In the genomic region with DNA sequence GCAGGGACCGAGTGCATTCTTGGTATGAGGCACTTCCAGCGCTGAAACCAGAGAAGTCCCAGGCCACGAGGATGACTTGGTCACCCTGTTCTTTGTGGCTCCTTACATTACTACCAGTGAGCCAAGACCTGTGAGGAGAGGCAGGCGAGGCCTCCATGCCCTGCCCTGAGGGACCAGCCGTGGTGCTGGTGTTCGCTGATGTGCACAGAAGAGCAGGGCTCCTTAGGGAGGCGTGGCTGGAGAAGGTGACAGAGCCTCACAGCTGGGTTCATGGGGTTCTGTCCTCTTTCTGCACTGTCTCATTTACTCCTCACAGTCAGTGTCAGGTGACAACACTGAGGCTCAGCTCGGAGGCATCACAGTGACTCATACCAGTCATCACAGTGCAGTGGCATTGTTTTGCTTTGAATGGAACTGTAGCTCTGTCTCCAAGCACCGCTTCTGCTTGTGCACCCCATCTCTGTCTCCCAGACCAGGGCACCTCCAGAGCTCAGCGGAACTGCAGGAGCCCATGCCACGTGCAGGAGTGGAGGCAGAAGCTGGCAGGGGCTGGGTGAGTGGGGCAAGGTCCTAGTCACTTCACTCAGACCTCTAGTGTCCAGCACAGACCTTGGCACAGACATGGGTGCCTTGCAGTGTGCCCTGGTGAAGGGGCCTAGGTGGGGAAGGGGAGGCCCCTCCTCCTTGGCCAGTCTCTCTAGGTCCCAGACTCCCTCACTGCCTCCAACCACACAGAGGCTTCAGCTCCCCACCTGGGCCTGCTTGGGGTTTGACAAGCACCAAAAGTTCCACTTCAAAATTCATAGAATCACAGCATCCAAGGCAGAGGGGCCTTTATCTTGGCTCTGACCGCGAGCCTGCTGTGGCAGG, we compare ENCODE assay signal across 15 cellular contexts.
DNase-seq lines count a peak whose midpoint lies in the region; ATAC-seq, FAIRE-seq and TF ChIP-seq lines count a peak whose summit lies in the region.
"Had no signal": no experiment of that assay in that cellular context is flagged by ENCODE, and none has a peak within 500 bp of the region (broad histone marks: within the 10 kb centered on the region; RNA-seq: fewer than 3 reads in every experiment).

No MANE protein-coding gene starts in this region.

- no peak overlapping the region for H3K27ac ChIP-seq in HepG2 (ENCODE audit: extremely low read length, insufficient read depth, low read length)
- H3K27ac ChIP-seq: parathyroid adenoma, thoracic aorta had no signal

- H3K36me3 Mint-ChIP-seq in activated naive CD4-positive, alpha-beta T cell treated with anti-CD3 and anti-CD28 coated beads for 36 hours (ENCODE audit: low read depth), result no peaks in the 10 kb centered on the region
- no peaks in the 10 kb centered on the region for H3K36me3 Mint-ChIP-seq in activated naive CD4-positive, alpha-beta T cell treated with anti-CD3 and anti-CD28 coated beads, Interleukin-2, amount 10 ng/mL, durations not matched to agents 7 days and 5 days
- no peaks in the 10 kb centered on the region for H3K36me3 Mint-ChIP-seq in activated CD8-positive, alpha-beta T cell treated with anti-CD3 and anti-CD28 coated beads, Interleukin-2, amount 10 ng/mL, durations not matched to agents 7 days and 5 days (ENCODE audit: low read depth)
- H3K36me3 Mint-ChIP-seq: activated CD4-positive, alpha-beta memory T cell treated with anti-CD3 and anti-CD28 coated beads for 36 hours; mesothelial cell of epicardium had no signal

- intact Hi-C loops in activated naive CD4-positive, alpha-beta T cell treated with anti-CD3 and anti-CD28 coated beads for 36 hours (cut with micrococcal nuclease), result no loop called here
- intact Hi-C loops in HepG2 (cut with micrococcal nuclease; ENCODE audit: unreplicated experiment), result no loop called here

- no peak for TF ChIP-seq EP300 in HepG2 (IDR thresholded peaks at IDR 0.05; ENCODE audit: low read depth in 2 of 2, low read length in 2 of 2)
- TF ChIP-seq EP300 in HepG2 (CRISPR knock-in tag; IDR thresholded peaks at IDR 0.05; ENCODE audit: borderline replicate concordance), result no peak

- TF ChIP-seq CTCF in HepG2 (CRISPR knock-in tag; IDR thresholded peaks at IDR 0.05), result no peak

- H3K4me2 ChIP-seq in HepG2 (ENCODE audit: low read depth, low read length), result no peak overlapping the region

- 0% methylated on average over 6 of the region's 13 CpGs for WGBS in HepG2 (ENCODE audit: low lambda C conversion rate)

- BruUV-seq in HepG2 (replicated peaks; lab: Mats Ljungman, UMichigan), result no TSS peak

- in situ Hi-C loops in HepG2 (cut with HindIII; ENCODE audit: extremely low pct_ligation_motif_present, low pct_unique_long_range_greater_than_20kb), result no loop called here

- H3K4me1 Mint-ChIP-seq in activated naive CD4-positive, alpha-beta T cell treated with anti-CD3 and anti-CD28 coated beads for 36 hours (ENCODE audit: low read depth), result no peaks in the 10 kb centered on the region
- no peaks in the 10 kb centered on the region for H3K4me1 Mint-ChIP-seq in activated naive CD4-positive, alpha-beta T cell treated with anti-CD3 and anti-CD28 coated beads, Interleukin-2, amount 10 ng/mL, durations not matched to agents 7 days and 5 days
- H3K4me1 Mint-ChIP-seq in activated CD8-positive, alpha-beta T cell treated with anti-CD3 and anti-CD28 coated beads, Interleukin-2, amount 10 ng/mL, durations not matched to agents 7 days and 5 days (ENCODE audit: low read depth), result no peaks in the 10 kb centered on the region

- H3K4me3 ChIP-seq in HepG2 (replicated peaks in 1 of 3; ENCODE audit: insufficient read depth in 1 of 3, low read depth in 2 of 3, low read length in 3 of 3), result no peak overlapping the region
- H3K4me3 ChIP-seq: thoracic aorta had no signal

- H2AFZ ChIP-seq in HepG2 (ENCODE audit: low read length), result no peak overlapping the region
- H2AFZ ChIP-seq: parathyroid adenoma had no signal

- H3K4me1 ChIP-seq in HepG2 (ENCODE audit: insufficient read depth, low read length), result no peaks in the 10 kb centered on the region
- H3K4me1 ChIP-seq: parathyroid adenoma had no signal

- no peak overlapping the region for H3K9ac ChIP-seq in HepG2 (ENCODE audit: insufficient read depth, low read depth, low read length)
- H3K9ac ChIP-seq: parathyroid adenoma had no signal

- no peaks in the 10 kb centered on the region for H3K36me3 ChIP-seq in HepG2 (replicated peaks in 1 of 2; ENCODE audit: control insufficient read depth in 1 of 2, insufficient read depth in 2 of 2, low read length in 2 of 2)
- H3K36me3 ChIP-seq: thoracic aorta had no signal

- H3K9me3 ChIP-seq in HepG2 (ENCODE audit: low read length), result no peaks in the 10 kb centered on the region
- H3K9me3 ChIP-seq: thoracic aorta had no signal

- POLR2A ChIA-PET in activated CD8-positive, alpha-beta T cell treated with anti-CD3 and anti-CD28 coated beads, Interleukin-2, amount 10 ng/mL, durations not matched to agents 7 days and 5 days (lab: Charles Lee), result no interaction called here
- POLR2A ChIA-PET in HepG2 (lab: Yijun Ruan, JAX), result no interaction called here

- TF ChIP-seq RAD21 in HepG2 (CRISPR knock-in tag; IDR thresholded peaks at IDR 0.05), result no peak

- H4K20me1 ChIP-seq in HepG2 (ENCODE audit: insufficient read depth, low read length), result no peaks in the 10 kb centered on the region

- H3K27me3 Mint-ChIP-seq in activated naive CD4-positive, alpha-beta T cell treated with anti-CD3 and anti-CD28 coated beads for 36 hours (ENCODE audit: low read depth), result peaks cover 7% of the 10 kb centered on the region
- H3K27me3 Mint-ChIP-seq in activated naive CD4-positive, alpha-beta T cell treated with anti-CD3 and anti-CD28 coated beads, Interleukin-2, amount 10 ng/mL, durations not matched to agents 7 days and 5 days, result peaks cover 11% of the 10 kb centered on the region
- no peaks in the 10 kb centered on the region for H3K27me3 Mint-ChIP-seq in activated CD8-positive, alpha-beta T cell treated with anti-CD3 and anti-CD28 coated beads, Interleukin-2, amount 10 ng/mL, durations not matched to agents 7 days and 5 days (ENCODE audit: low read depth)

- no peak for FAIRE-seq in HepG2 (lab: Jason Lieb, UNC)
- FAIRE-seq in urothelium cell line (lab: Jason Lieb, UNC), result peak; percentile 17

- peak; percentile 11 for DNase-seq in activated naive CD4-positive, alpha-beta T cell treated with anti-CD3 and anti-CD28 coated beads for 36 hours
- DNase-seq in activated naive CD4-positive, alpha-beta T cell treated with anti-CD3 and anti-CD28 coated beads, Interleukin-2, amount 10 ng/mL, durations not matched to agents 7 days and 5 days, result no peak
- DNase-seq in activated CD8-positive, alpha-beta T cell treated with anti-CD3 and anti-CD28 coated beads, Interleukin-2, amount 10 ng/mL, durations not matched to agents 7 days and 5 days, result peak; percentile 15
- DNase-seq in HepG2 (ENCODE audit: low spot score) (no peak), urothelium cell line (ENCODE audit: low spot score) (peak; percentile 42), HuH-7.5 (ENCODE audit: low spot score) (no peak), DMS79 (lab: John Stamatoyannopoulos, UW) (no peak), LoVo (ENCODE audit: low spot score) (no peak)
- DNase-seq: activated CD4-positive, alpha-beta memory T cell treated with anti-CD3 and anti-CD28 coated beads for 36 hours; DND-41; effector memory CD4-positive, alpha-beta T cell; NCI-H1436 treated with DMSO at 0.1 percent for 48 hours had no signal

- no peaks in the 10 kb centered on the region for H3K79me2 ChIP-seq in HepG2 (ENCODE audit: insufficient read depth, low read length)
- H3K79me2 ChIP-seq: parathyroid adenoma had no signal

- H3K27ac Mint-ChIP-seq in activated naive CD4-positive, alpha-beta T cell treated with anti-CD3 and anti-CD28 coated beads for 36 hours, result no peak overlapping the region
- no peak overlapping the region for H3K27ac Mint-ChIP-seq in activated naive CD4-positive, alpha-beta T cell treated with anti-CD3 and anti-CD28 coated beads, Interleukin-2, amount 10 ng/mL, durations not matched to agents 7 days and 5 days
- no peak overlapping the region for H3K27ac Mint-ChIP-seq in activated CD8-positive, alpha-beta T cell treated with anti-CD3 and anti-CD28 coated beads, Interleukin-2, amount 10 ng/mL, durations not matched to agents 7 days and 5 days
- H3K27ac Mint-ChIP-seq: activated CD4-positive, alpha-beta memory T cell treated with anti-CD3 and anti-CD28 coated beads for 36 hours; mesothelial cell of epicardium had no signal

- H3K9me3 Mint-ChIP-seq in activated naive CD4-positive, alpha-beta T cell treated with anti-CD3 and anti-CD28 coated beads for 36 hours, result no peaks in the 10 kb centered on the region
- H3K9me3 Mint-ChIP-seq in activated naive CD4-positive, alpha-beta T cell treated with anti-CD3 and anti-CD28 coated beads, Interleukin-2, amount 10 ng/mL, durations not matched to agents 7 days and 5 days, result no peaks in the 10 kb centered on the region
- no peaks in the 10 kb centered on the region for H3K9me3 Mint-ChIP-seq in activated CD8-positive, alpha-beta T cell treated with anti-CD3 and anti-CD28 coated beads, Interleukin-2, amount 10 ng/mL, durations not matched to agents 7 days and 5 days (ENCODE audit: insufficient read depth)
- H3K9me3 Mint-ChIP-seq: activated CD4-positive, alpha-beta memory T cell treated with anti-CD3 and anti-CD28 coated beads for 36 hours; mesothelial cell of epicardium had no signal

- no peak overlapping the region for H3K4me3 Mint-ChIP-seq in activated naive CD4-positive, alpha-beta T cell treated with anti-CD3 and anti-CD28 coated beads for 36 hours
- no peak overlapping the region for H3K4me3 Mint-ChIP-seq in activated naive CD4-positive, alpha-beta T cell treated with anti-CD3 and anti-CD28 coated beads, Interleukin-2, amount 10 ng/mL, durations not matched to agents 7 days and 5 days
- no peak overlapping the region for H3K4me3 Mint-ChIP-seq in activated CD8-positive, alpha-beta T cell treated with anti-CD3 and anti-CD28 coated beads, Interleukin-2, amount 10 ng/mL, durations not matched to agents 7 days and 5 days
- H3K4me3 Mint-ChIP-seq: activated CD4-positive, alpha-beta memory T cell treated with anti-CD3 and anti-CD28 coated beads for 36 hours; mesothelial cell of epicardium had no signal

- CTCF ChIA-PET in activated naive CD4-positive, alpha-beta T cell treated with anti-CD3 and anti-CD28 coated beads for 36 hours (lab: Charles Lee), result no interaction called here
- CTCF ChIA-PET in activated naive CD4-positive, alpha-beta T cell treated with anti-CD3 and anti-CD28 coated beads, Interleukin-2, amount 10 ng/mL, durations not matched to agents 7 days and 5 days (lab: Charles Lee), result no interaction called here
- CTCF ChIA-PET in activated CD8-positive, alpha-beta T cell treated with anti-CD3 and anti-CD28 coated beads, Interleukin-2, amount 10 ng/mL, durations not matched to agents 7 days and 5 days (lab: Charles Lee), result no interaction called here
- CTCF ChIA-PET in HepG2 (lab: Yijun Ruan, JAX; ENCODE audit: low intra/inter-chr PET ratio, low total read pairs), result no interaction called here

- peaks cover 0 to 3% of the 10 kb centered on the region in 2 experiments; a peak in 2 of 5 replicates for H3K27me3 ChIP-seq in HepG2 (ENCODE audit: control insufficient read depth in 1 of 2, insufficient read depth in 2 of 2, low read length in 2 of 2)

- ATAC-seq in activated CD8-positive, alpha-beta T cell treated with anti-CD3 and anti-CD28 coated beads, Interleukin-2, amount 10 ng/mL, durations not matched to agents 7 days and 5 days, result no peak
- ATAC-seq in HepG2, result no peak

- no peak for TF ChIP-seq POLR2A in HepG2 (IDR thresholded peaks at IDR 0.05; ENCODE audit: insufficient read depth in 1 of 2, low read depth in 2 of 2, low read length in 2 of 2)

TF ChIP-seq in HepG2, 621 proteins besides CTCF, POLR2A, EP300 and RAD21 (continues in another document):
- no peak for TF ChIP-seq ZNF510 (CRISPR knock-in tag; IDR thresholded peaks at IDR 0.05; ENCODE audit: low read depth)

Comparison
In these comparisons a context has a peak if more than half of its experiments do, and no peak if none do; other contexts are left out.
1. DNase-seq: peak in activated naive CD4-positive, alpha-beta T cell treated with anti-CD3 and anti-CD28 coated beads for 36 hours (single experiment), activated CD8-positive, alpha-beta T cell treated with anti-CD3 and anti-CD28 coated beads, Interleukin-2, amount 10 ng/mL, durations not matched to agents 7 days and 5 days (single experiment) and urothelium cell line (single experiment); none in activated naive CD4-positive, alpha-beta T cell treated with anti-CD3 and anti-CD28 coated beads, Interleukin-2, amount 10 ng/mL, durations not matched to agents 7 days and 5 days (single experiment), HepG2 (single experiment), HuH-7.5 (single experiment), DMS79 (single experiment) and LoVo (single experiment).